Comparison of ENCODE assay signal across 1 cellular context in genomic region chr12:39830862-39831520, GRCh38.
TF ChIP-seq lines count a peak whose summit lies in the region.

No MANE protein-coding gene starts in this region.

TF ChIP-seq in SK-N-SH, 30 proteins besides CTCF, POLR2A, EP300 and RAD21 (continued from another document):
- no peak for TF ChIP-seq USF1 (IDR thresholded peaks at IDR 0.05; ENCODE audit: borderline replicate concordance, low read depth)
- no peak for TF ChIP-seq RXRA (IDR thresholded peaks at IDR 0.05; ENCODE audit: borderline replicate concordance, low read depth)
- no peak for TF ChIP-seq NRF1 (IDR thresholded peaks at IDR 0.05; ENCODE audit: low read depth, low read length)
- TF ChIP-seq SIN3A (IDR thresholded peaks at IDR 0.05; ENCODE audit: borderline replicate concordance, low read depth, low read length) = no peak
- TF ChIP-seq JUND (IDR thresholded peaks at IDR 0.05) = no peak
- TF ChIP-seq MEF2A (IDR thresholded peaks at IDR 0.05; ENCODE audit: borderline replicate concordance, low read depth) = no peak
- TF ChIP-seq NFIC (IDR thresholded peaks at IDR 0.05; ENCODE audit: borderline replicate concordance) = no peak
- TF ChIP-seq RFX5 (IDR thresholded peaks at IDR 0.05; ENCODE audit: low read length) = no peak
- no peak for TF ChIP-seq FOXJ3 (CRISPR knock-in tag; IDR thresholded peaks at IDR 0.05)
- no peak for TF ChIP-seq TEAD4 (IDR thresholded peaks at IDR 0.05; ENCODE audit: borderline replicate concordance, insufficient read depth)
